In the genomic region with DNA sequence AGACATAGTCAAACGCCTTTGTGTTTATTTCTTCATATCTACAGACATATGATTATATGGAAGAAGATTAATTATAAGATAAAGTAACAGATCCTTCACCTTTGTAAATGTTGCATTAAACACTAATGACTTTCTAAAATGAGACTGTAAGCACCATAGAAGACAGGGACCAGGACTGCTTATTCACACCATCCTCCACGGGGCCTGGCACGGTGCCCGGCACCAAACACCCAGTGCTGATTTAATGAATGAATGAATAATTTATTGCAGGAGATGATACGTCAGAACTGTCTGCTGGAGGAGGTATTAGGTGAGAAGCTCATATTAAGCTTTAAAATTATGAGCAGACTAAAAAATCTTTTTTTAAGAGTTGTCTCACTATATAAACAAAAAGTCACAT, we compare ENCODE assay signal across 16 cellular contexts.
DNase-seq lines count a peak whose midpoint lies in the region; ATAC-seq and TF ChIP-seq lines count a peak whose summit lies in the region.
"Had no signal": no experiment of that assay in that cellular context is flagged by ENCODE, and none has a peak within 500 bp of the region (broad histone marks: within the 10 kb centered on the region; RNA-seq: fewer than 3 reads in every experiment).

No MANE protein-coding gene starts in this region.

- peaks cover 3% of the 10 kb centered on the region for H3K36me3 ChIP-seq in endodermal cell (ENCODE audit: control insufficient read depth, insufficient read depth, low read length)
- H3K36me3 ChIP-seq in lower lobe of right lung, result no peaks in the 10 kb centered on the region
- H3K36me3 ChIP-seq: right lobe of liver had no signal

- H3K36me3 Mint-ChIP-seq in endodermal cell (ENCODE audit: low read depth), result peaks cover 2% of the 10 kb centered on the region
- H3K36me3 Mint-ChIP-seq in osteocyte (ENCODE audit: unreplicated experiment), result peaks cover 3% of the 10 kb centered on the region
- H3K36me3 Mint-ChIP-seq in activated T-cell treated with anti-CD3 and anti-CD28 coated beads, Interleukin-2, amount 50 U/mL, for 24 hours (ENCODE audit: low read depth), result peaks cover 10% of the 10 kb centered on the region

- intact Hi-C loops in lower lobe of right lung (cut with DNase I), result no loop called here

- no peak overlapping the region for H3K4me3 ChIP-seq in endodermal cell (ENCODE audit: low read length)
- H3K4me3 ChIP-seq in lower lobe of right lung, result no peak overlapping the region
- H3K4me3 ChIP-seq: right lobe of liver had no signal

- H3K9me3 Mint-ChIP-seq in endodermal cell, result no peaks in the 10 kb centered on the region
- no peaks in the 10 kb centered on the region for H3K9me3 Mint-ChIP-seq in osteocyte (ENCODE audit: unreplicated experiment)
- no peaks in the 10 kb centered on the region for H3K9me3 Mint-ChIP-seq in activated T-cell treated with anti-CD3 and anti-CD28 coated beads, Interleukin-2, amount 50 U/mL, for 24 hours
- H3K9me3 Mint-ChIP-seq: activated T-cell treated with anti-CD3 and anti-CD28 coated beads, Interleukin-2, amount 50 U/mL, for 72 hours; CD4-positive, CD25-positive, alpha-beta regulatory T cell; HFFc6; naive thymus-derived CD4-positive, alpha-beta T cell; T-cell had no signal

- H3K9me3 ChIP-seq in endodermal cell (ENCODE audit: control insufficient read depth, low read length), result no peaks in the 10 kb centered on the region
- no peaks in the 10 kb centered on the region for H3K9me3 ChIP-seq in lower lobe of right lung
- H3K9me3 ChIP-seq: right lobe of liver had no signal

- H3K27ac ChIP-seq in endodermal cell (ENCODE audit: low read depth, low read length) (peak overlapping the region; percentile 95), lower lobe of right lung (no peak overlapping the region)
- H3K27ac ChIP-seq: right lobe of liver had no signal

- H3K4me1 ChIP-seq in endodermal cell (ENCODE audit: control insufficient read depth, insufficient read depth, low read length) (no peaks in the 10 kb centered on the region), lower lobe of right lung (no peaks in the 10 kb centered on the region)
- H3K4me1 ChIP-seq: right lobe of liver had no signal

- H3K27ac Mint-ChIP-seq in endodermal cell (no peak overlapping the region), osteocyte (ENCODE audit: unreplicated experiment) (peak overlapping the region; percentile 81)
- no peak overlapping the region for H3K27ac Mint-ChIP-seq in activated T-cell treated with anti-CD3 and anti-CD28 coated beads, Interleukin-2, amount 50 U/mL, for 24 hours
- H3K27ac Mint-ChIP-seq: activated T-cell treated with anti-CD3 and anti-CD28 coated beads, Interleukin-2, amount 50 U/mL, for 72 hours; CD4-positive, CD25-positive, alpha-beta regulatory T cell; naive thymus-derived CD4-positive, alpha-beta T cell; T-cell had no signal

- DNase-seq in DMS153 (lab: John Stamatoyannopoulos, UW) (peak; percentile 61), NCI-H1930 (lab: John Stamatoyannopoulos, UW) (peak; percentile 30 to 66), endodermal cell (no peak), osteocyte (ENCODE audit: extremely low spot score, unreplicated experiment) (no peak), cortex of kidney (lab: John Stamatoyannopoulos, UW) (no peak), lower lobe of right lung (no peak), H4 (ENCODE audit: low spot score) (no peak)
- no peak for DNase-seq in activated T-cell treated with anti-CD3 and anti-CD28 coated beads, Interleukin-2, amount 50 U/mL, for 24 hours
- DNase-seq: activated CD4-positive, alpha-beta T cell treated with anti-CD3 and anti-CD28 coated beads for 4 hours; activated T-cell treated with anti-CD3 and anti-CD28 coated beads, Interleukin-2, amount 50 U/mL, for 72 hours; CD4-positive, CD25-positive, alpha-beta regulatory T cell; effector CD4-positive, alpha-beta T cell; HFFc6; naive thymus-derived CD4-positive, alpha-beta T cell; right lobe of liver; T-cell had no signal

- no peak overlapping the region for H3K9ac ChIP-seq in endodermal cell (ENCODE audit: extremely low read depth, low read length, poor library complexity, severe bottlenecking)

- 100% methylated on average over 4 of the region's 5 CpGs; no CpG with 5 or more reads in 1 of the 2 experiments for WGBS in endodermal cell (ENCODE audit: insufficient coverage in 1 of 2, insufficient read length in 1 of 2), 2 experiments

- no peak for ATAC-seq in lower lobe of right lung
- ATAC-seq: activated T-cell treated with anti-CD3 and anti-CD28 coated beads, Interleukin-2, amount 50 U/mL, for 72 hours; naive thymus-derived CD4-positive, alpha-beta T cell; T-cell had no signal

- H3K27me3 ChIP-seq in endodermal cell (ENCODE audit: control insufficient read depth, insufficient read depth, low read length, poor library complexity, severe bottlenecking), result no peaks in the 10 kb centered on the region
- H3K27me3 ChIP-seq in lower lobe of right lung (ENCODE audit: low read depth), result no peaks in the 10 kb centered on the region
- H3K27me3 ChIP-seq: right lobe of liver had no signal

- H3K27me3 Mint-ChIP-seq in endodermal cell (ENCODE audit: insufficient read depth) (no peaks in the 10 kb centered on the region), osteocyte (ENCODE audit: unreplicated experiment) (no peaks in the 10 kb centered on the region)
- no peaks in the 10 kb centered on the region for H3K27me3 Mint-ChIP-seq in activated T-cell treated with anti-CD3 and anti-CD28 coated beads, Interleukin-2, amount 50 U/mL, for 24 hours
- H3K27me3 Mint-ChIP-seq: CD4-positive, CD25-positive, alpha-beta regulatory T cell; naive thymus-derived CD4-positive, alpha-beta T cell; T-cell had no signal

- TF ChIP-seq CTCF in endodermal cell (conservative IDR thresholded peaks at IDR 0.05) (no peak), osteocyte (IDR thresholded peaks at IDR 0.05) (no peak), lower lobe of right lung (IDR thresholded peaks at IDR 0.05) (no peak)

- H3K4me3 Mint-ChIP-seq in endodermal cell (no peak overlapping the region), osteocyte (ENCODE audit: unreplicated experiment) (no peak overlapping the region)
- no peak overlapping the region for H3K4me3 Mint-ChIP-seq in activated T-cell treated with anti-CD3 and anti-CD28 coated beads, Interleukin-2, amount 50 U/mL, for 24 hours
- H3K4me3 Mint-ChIP-seq: activated T-cell treated with anti-CD3 and anti-CD28 coated beads, Interleukin-2, amount 50 U/mL, for 72 hours; CD4-positive, CD25-positive, alpha-beta regulatory T cell; HFFc6; naive thymus-derived CD4-positive, alpha-beta T cell; T-cell had no signal

- H3K4me1 Mint-ChIP-seq in endodermal cell (peaks cover 38% of the 10 kb centered on the region), osteocyte (ENCODE audit: unreplicated experiment) (peaks cover 46% of the 10 kb centered on the region)
- peaks cover 36% of the 10 kb centered on the region for H3K4me1 Mint-ChIP-seq in activated T-cell treated with anti-CD3 and anti-CD28 coated beads, Interleukin-2, amount 50 U/mL, for 24 hours (ENCODE audit: low read depth)

Comparison
In these comparisons a context has a peak if more than half of its experiments do, and no peak if none do; other contexts are left out.
1. DNase-seq: peak in DMS153 (single experiment) and NCI-H1930 (2 of 2); none in endodermal cell (single experiment), osteocyte (single experiment), cortex of kidney (single experiment), lower lobe of right lung (single experiment), H4 (single experiment) and activated T-cell treated with anti-CD3 and anti-CD28 coated beads, Interleukin-2, amount 50 U/mL, for 24 hours (single experiment).